Comparison of ENCODE assay signal across 14 cellular contexts in the genomic region with DNA sequence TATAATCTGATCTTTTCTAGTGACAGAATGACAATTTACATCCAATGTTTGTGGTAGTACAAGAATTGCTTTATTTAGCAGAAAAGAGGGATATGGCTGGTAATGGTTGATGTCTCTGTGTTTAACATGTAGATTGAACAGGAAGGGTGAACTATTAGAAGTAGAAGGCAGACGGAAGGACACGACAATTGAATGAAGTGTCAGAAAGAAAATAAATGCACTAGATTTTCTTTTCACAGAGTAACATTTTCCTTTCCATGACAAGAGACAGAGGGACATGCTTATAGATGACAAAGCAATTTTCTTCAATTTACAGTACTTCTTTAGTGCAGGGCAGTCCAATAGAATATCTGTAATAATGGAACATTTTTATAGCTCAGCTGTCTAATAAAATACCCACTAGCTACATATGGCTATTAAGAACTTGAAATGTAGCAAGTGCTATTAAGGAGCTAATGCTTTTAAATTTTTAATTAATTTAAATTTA. TPM values are rescaled to one million over a fixed set of nuclear protein-coding genes. Genes with fewer than 3 reads are reported as not detected.
A peak's percentile ranks its signal among the peaks of the same experiment; 100 is the strongest.
DNase-seq lines count a peak whose midpoint lies in the region; ATAC-seq and TF ChIP-seq lines count a peak whose summit lies in the region.
"Had no signal": no experiment of that assay in that cellular context is flagged by ENCODE, and none has a peak within 500 bp of the region (broad histone marks: within the 10 kb centered on the region; RNA-seq: fewer than 3 reads in every experiment).

No MANE protein-coding gene starts in this region.

- H4K20me1 ChIP-seq in PC-9 (ENCODE audit: insufficient read depth), result no peaks in the 10 kb centered on the region

- H3K27ac Mint-ChIP-seq in stimulated activated naive CD8-positive, alpha-beta T cell treated with anti-CD3 and anti-CD28 coated beads, Interleukin-15, amount 100 ng/mL, for 72 hours, result peak overlapping the region in 1 of 2 donors; percentile 2
- H3K27ac Mint-ChIP-seq in effector memory CD8-positive, alpha-beta T cell, result no peak overlapping the region

- no peak for ATAC-seq in activated T-cell treated with anti-CD3 and anti-CD28 coated beads, Interleukin-2, amount 50 U/mL, for 4 hours
- no peak for ATAC-seq in stimulated activated naive CD8-positive, alpha-beta T cell treated with anti-CD3 and anti-CD28 coated beads, Interleukin-15, amount 100 ng/mL, for 72 hours
- ATAC-seq in effector memory CD8-positive, alpha-beta T cell (replicated peaks), result no peak
- no peak for ATAC-seq in GM19324 (IDR thresholded peaks at IDR 0.05; ENCODE audit: low FRiP score, unreplicated experiment)
- ATAC-seq: PC-3 had no signal

- CTCF ChIA-PET in PC-9 (lab: Charles Lee), result no interaction called here

- peak overlapping the region; percentile 33; the same call in 1 of the 2 replicates for H2AFZ ChIP-seq in PC-9

- TF ChIP-seq CTCF in PC-9 (conservative IDR thresholded peaks at IDR 0.05) (no peak), coronary artery (IDR thresholded peaks at IDR 0.05) (no peak)

- no peaks in the 10 kb centered on the region for H3K36me3 Mint-ChIP-seq in activated T-cell treated with anti-CD3 and anti-CD28 coated beads, Interleukin-2, amount 50 U/mL, for 4 hours (ENCODE audit: insufficient read depth)
- peaks cover 5% of the 10 kb centered on the region for H3K36me3 Mint-ChIP-seq in effector memory CD8-positive, alpha-beta T cell (ENCODE audit: insufficient read depth)

- no peak overlapping the region for H3K4me2 ChIP-seq in PC-9
- H3K4me2 ChIP-seq: SK-N-SH had no signal

- POLR2A ChIA-PET in PC-9 (lab: Charles Lee; ENCODE audit: unreplicated experiment), result no interaction called here

- H3K4me3 Mint-ChIP-seq in activated T-cell treated with anti-CD3 and anti-CD28 coated beads, Interleukin-2, amount 50 U/mL, for 4 hours, result peak overlapping the region; percentile 73
- peak overlapping the region; percentile 45 to 82 for H3K4me3 Mint-ChIP-seq in stimulated activated naive CD8-positive, alpha-beta T cell treated with anti-CD3 and anti-CD28 coated beads, Interleukin-15, amount 100 ng/mL, for 72 hours
- no peak overlapping the region for H3K4me3 Mint-ChIP-seq in effector memory CD8-positive, alpha-beta T cell

- no TSS peak for BruUV-seq in PC-9 (replicated peaks; lab: Mats Ljungman, UMichigan)

- no peaks in the 10 kb centered on the region for H3K9me3 Mint-ChIP-seq in activated T-cell treated with anti-CD3 and anti-CD28 coated beads, Interleukin-2, amount 50 U/mL, for 4 hours
- no peaks in the 10 kb centered on the region for H3K9me3 Mint-ChIP-seq in stimulated activated naive CD8-positive, alpha-beta T cell treated with anti-CD3 and anti-CD28 coated beads, Interleukin-15, amount 100 ng/mL, for 72 hours
- no peaks in the 10 kb centered on the region for H3K9me3 Mint-ChIP-seq in effector memory CD8-positive, alpha-beta T cell

- no peaks in the 10 kb centered on the region for H3K9me3 ChIP-seq in PC-9 (ENCODE audit: insufficient read depth, low read depth)
- H3K9me3 ChIP-seq: left ventricle myocardium inferior, SK-N-SH had no signal

- no peaks in the 10 kb centered on the region for H3K9me2 ChIP-seq in PC-9 (ENCODE audit: insufficient read depth)
- H3K9me2 ChIP-seq: SK-N-SH had no signal

- H3F3A ChIP-seq in PC-9 (ENCODE audit: insufficient read depth, low read depth), result no peaks in the 10 kb centered on the region

- H3K27me3 Mint-ChIP-seq in activated T-cell treated with anti-CD3 and anti-CD28 coated beads, Interleukin-2, amount 50 U/mL, for 4 hours (ENCODE audit: low read depth), result no peaks in the 10 kb centered on the region
- H3K27me3 Mint-ChIP-seq in stimulated activated naive CD8-positive, alpha-beta T cell treated with anti-CD3 and anti-CD28 coated beads, Interleukin-15, amount 100 ng/mL, for 72 hours, result no peaks in the 10 kb centered on the region
- no peaks in the 10 kb centered on the region for H3K27me3 Mint-ChIP-seq in effector memory CD8-positive, alpha-beta T cell

- H3K4me1 ChIP-seq in PC-9 (replicated peaks; ENCODE audit: insufficient read depth), result no peaks in the 10 kb centered on the region; the same call in 1 of the 2 replicates

- intact Hi-C loops in PC-9 (cut with micrococcal nuclease; ENCODE audit: unreplicated experiment), result no loop called here

- no peaks in the 10 kb centered on the region for H3K79me2 ChIP-seq in PC-9 (ENCODE audit: low read depth)

- H3K27ac ChIP-seq in PC-9, result no peak overlapping the region
- peak overlapping the region; percentile 68 to 77 for H3K27ac ChIP-seq in coronary artery
- H3K27ac ChIP-seq: left ventricle myocardium inferior had no signal

- H3K36me3 ChIP-seq in PC-9 (ENCODE audit: low read depth), result no peaks in the 10 kb centered on the region
- H3K36me3 ChIP-seq: left ventricle myocardium inferior had no signal

- DNase-seq in activated T-cell treated with anti-CD3 and anti-CD28 coated beads, Interleukin-2, amount 50 U/mL, for 4 hours, result no peak
- DNase-seq in activated T-cell treated with anti-CD3 and anti-CD28 coated beads for 4 hours, result no peak
- DNase-seq in PC-9, result no peak
- DNase-seq in coronary artery (ENCODE audit: low spot score), result no peak
- DNase-seq in stimulated activated naive CD8-positive, alpha-beta T cell treated with anti-CD3 and anti-CD28 coated beads, Interleukin-15, amount 100 ng/mL, for 72 hours, result no peak
- no peak for DNase-seq in activated gamma-delta T cell (lab: John Stamatoyannopoulos, UW)
- no peak for DNase-seq in effector memory CD8-positive, alpha-beta T cell
- DNase-seq: foreskin melanocyte; left ventricle myocardium inferior; NCI-H1092 treated with DMSO at 0.1 percent for 48 hours; PC-3; SK-N-SH; stimulated activated CD4-positive, alpha-beta T cell treated with anti-CD3 and anti-CD28 coated beads, Interleukin-15, amount 100 ng/mL, for 24 hours had no signal

- no peaks in the 10 kb centered on the region for H3K27me3 ChIP-seq in PC-9 (ENCODE audit: insufficient read depth, low read depth)

- peaks cover 64% of the 10 kb centered on the region for H3K4me1 Mint-ChIP-seq in activated T-cell treated with anti-CD3 and anti-CD28 coated beads, Interleukin-2, amount 50 U/mL, for 4 hours (ENCODE audit: low read depth)
- peaks cover 65% of the 10 kb centered on the region for H3K4me1 Mint-ChIP-seq in stimulated activated naive CD8-positive, alpha-beta T cell treated with anti-CD3 and anti-CD28 coated beads, Interleukin-15, amount 100 ng/mL, for 72 hours
- peaks cover 17 to 42% of the 10 kb centered on the region in 2 donors for H3K4me1 Mint-ChIP-seq in effector memory CD8-positive, alpha-beta T cell (ENCODE audit: low read depth in 2 of 2)

- no peak overlapping the region for H3K4me3 ChIP-seq in PC-9
- no peak overlapping the region for H3K4me3 ChIP-seq in coronary artery
- H3K4me3 ChIP-seq: left ventricle myocardium inferior had no signal

RNA-seq across cellular contexts. Expression of gene MBNL1, which starts 48.9 kb away (rescaled TPM):
- 100 to 1,000 TPM; 343 to 376 (median 347) TPM for total RNA-seq in activated T-cell treated with anti-CD3 and anti-CD28 coated beads, Interleukin-2, amount 50 U/mL, for 4 hours
- total RNA-seq in PC-9 (2021), result 122 and 176 TPM in 2 replicates

Comparison
In these comparisons a context has a peak if more than half of its experiments do, and no peak if none do; other contexts are left out.
1. H3K4me3 Mint-ChIP-seq: peak in activated T-cell treated with anti-CD3 and anti-CD28 coated beads, Interleukin-2, amount 50 U/mL, for 4 hours (single experiment) and stimulated activated naive CD8-positive, alpha-beta T cell treated with anti-CD3 and anti-CD28 coated beads, Interleukin-15, amount 100 ng/mL, for 72 hours (2 of 2); none in effector memory CD8-positive, alpha-beta T cell (0 of 2).